ENCODE assay signal across 4 cellular contexts in genomic region chr1:13239633-13240032, GRCh38. TPM values are rescaled to one million over a fixed set of nuclear protein-coding genes. Genes with fewer than 3 reads are reported as not detected.
"Had no signal": no experiment of that assay in that cellular context is flagged by ENCODE, and none has a peak within 500 bp of the region (broad histone marks: within the 10 kb centered on the region; RNA-seq: fewer than 3 reads in every experiment).

No MANE protein-coding gene starts in this region.

RNA-seq across cellular contexts. Expression of gene PRAMEF18, which starts 13.7 kb away (rescaled TPM):
- total RNA-seq: LHCN-M2, M059J, MCF 10A, NCI-H460 had no signal

RNA-seq across cellular contexts. Expression of gene PRAMEF5, which starts 14.4 kb away (rescaled TPM):
- total RNA-seq: LHCN-M2, M059J, MCF 10A, NCI-H460 had no signal

RNA-seq across cellular contexts. Expression of gene PRAMEF13, which starts 38.4 kb away (rescaled TPM):
- total RNA-seq: LHCN-M2, M059J, MCF 10A, NCI-H460 had no signal

RNA-seq across cellular contexts. Expression of gene PRAMEF8, which starts 45.3 kb away (rescaled TPM):
- total RNA-seq: LHCN-M2, M059J, MCF 10A, NCI-H460 had no signal
